In genomic region chr3:16904640-16905417, GRCh38 we compare ENCODE assay signal across 9 cellular contexts. TPM values are rescaled to one million over a fixed set of nuclear protein-coding genes. Genes with fewer than 3 reads are reported as not detected.
DNase-seq lines count a peak whose midpoint lies in the region; ATAC-seq and TF ChIP-seq lines count a peak whose summit lies in the region.
"Not testable (repeated sequence)": the region's sequence is repeated elsewhere in the genome, so short reads cannot be mapped to it uniquely, and the experiment has no call there.
"Had no signal": no experiment of that assay in that cellular context is flagged by ENCODE, and none has a peak within 500 bp of the region (broad histone marks: within the 10 kb centered on the region; RNA-seq: fewer than 3 reads in every experiment).

No MANE protein-coding gene starts in this region.

- not testable (repeated sequence) for H3K36me3 ChIP-seq in CD8-positive, alpha-beta T cell (ENCODE audit: insufficient read depth, low read length)

- H3K4me1 Mint-ChIP-seq in CD8-positive, alpha-beta T cell (ENCODE audit: low read depth), result peaks cover 89% of the 10 kb centered on the region
- peaks cover 62% of the 10 kb centered on the region for H3K4me1 Mint-ChIP-seq in T-helper 17 cell
- peaks cover 89% of the 10 kb centered on the region for H3K4me1 Mint-ChIP-seq in activated T-cell treated with anti-CD3 and anti-CD28 coated beads, Interleukin-2, amount 50 U/mL, for 4 hours (ENCODE audit: low read depth)
- H3K4me1 Mint-ChIP-seq in brain, result peaks cover 63% of the 10 kb centered on the region
- peaks cover 59 to 76% of the 10 kb centered on the region in 2 donors for H3K4me1 Mint-ChIP-seq in natural killer cell treated with Interleukin-12 subunit alpha and Interleukin-12 subunit beta and Interleukin-15 and Interleukin-18, amount 100 ng/mL, for 72 hours (ENCODE audit: low read depth in 2 of 2)
- peaks cover 74% of the 10 kb centered on the region for H3K4me1 Mint-ChIP-seq in stimulated activated memory B cell treated with anti-CD40 and anti-IgM and Interleukin-4, amounts not matched to agents 10 μg/mL and 1 μg/mL and 100 μg/mL, for 72 hours

- POLR2A ChIA-PET in CD8-positive, alpha-beta T cell (lab: Charles Lee), result interaction anchor here (0.8 kb wide), 1 partner anchor 185 kb away, joined by 4 read pairs; no protein-coding TSS in a partner anchor

- CTCF ChIA-PET in CD8-positive, alpha-beta T cell (lab: Charles Lee), result interaction anchor here (1.6 kb wide), 1 partner anchor 21 kb away, joined by 5 read pairs; the partner anchor contains the start of gene PLCL2

- not testable (repeated sequence) for H3K9me3 Mint-ChIP-seq in CD8-positive, alpha-beta T cell; activated T-cell treated with anti-CD3 and anti-CD28 coated beads, Interleukin-2, amount 50 U/mL, for 4 hours; brain; natural killer cell treated with Interleukin-12 subunit alpha and Interleukin-12 subunit beta and Interleukin-15 and Interleukin-18, amount 100 ng/mL, for 72 hours; stimulated activated memory B cell treated with anti-CD40 and anti-IgM and Interleukin-4, amounts not matched to agents 10 μg/mL and 1 μg/mL and 100 μg/mL, for 72 hours

- not testable (repeated sequence) for H3K9me3 ChIP-seq in CD8-positive, alpha-beta T cell (ENCODE audit: low read length); T-helper 17 cell (ENCODE audit: control insufficient read depth, low read length, poor library complexity, severe bottlenecking)

- not testable (repeated sequence) for TF ChIP-seq CTCF in CD8-positive, alpha-beta T cell (IDR thresholded peaks at IDR 0.05); brain (conservative IDR thresholded peaks at IDR 0.05)

- intact Hi-C loops in CD8-positive, alpha-beta T cell (cut with DNase I, micrococcal nuclease), result loop anchor here in 1 of 2 experiments (10.0 kb wide), 1 partner anchor 1840 kb away; no protein-coding TSS in a partner anchor

- H3K27me3 Mint-ChIP-seq in CD8-positive, alpha-beta T cell (ENCODE audit: low read depth); T-helper 17 cell; activated T-cell treated with anti-CD3 and anti-CD28 coated beads, Interleukin-2, amount 50 U/mL, for 4 hours (ENCODE audit: low read depth); brain; natural killer cell treated with Interleukin-12 subunit alpha and Interleukin-12 subunit beta and Interleukin-15 and Interleukin-18, amount 100 ng/mL, for 72 hours; stimulated activated memory B cell treated with anti-CD40 and anti-IgM and Interleukin-4, amounts not matched to agents 10 μg/mL and 1 μg/mL and 100 μg/mL, for 72 hours: not testable (repeated sequence)

- H3K27ac Mint-ChIP-seq in CD8-positive, alpha-beta T cell, result peak overlapping the region; percentile 89
- H3K27ac Mint-ChIP-seq in T-helper 17 cell (peak overlapping the region; percentile 96), brain (peak overlapping the region in 4 of 5 experiments; percentile 46 to 97 (median 84))
- H3K27ac Mint-ChIP-seq in natural killer cell treated with Interleukin-12 subunit alpha and Interleukin-12 subunit beta and Interleukin-15 and Interleukin-18, amount 100 ng/mL, for 72 hours, result peak overlapping the region; percentile 40 to 61
- H3K27ac Mint-ChIP-seq in stimulated activated memory B cell treated with anti-CD40 and anti-IgM and Interleukin-4, amounts not matched to agents 10 μg/mL and 1 μg/mL and 100 μg/mL, for 72 hours, result peak overlapping the region; percentile 99

- peak overlapping the region; percentile 40 for H3K4me3 Mint-ChIP-seq in CD8-positive, alpha-beta T cell
- H3K4me3 Mint-ChIP-seq in T-helper 17 cell (peak overlapping the region; percentile 39), brain (peak overlapping the region in 3 of 5 experiments; percentile 17 to 44 (median 36))
- H3K4me3 Mint-ChIP-seq in activated T-cell treated with anti-CD3 and anti-CD28 coated beads, Interleukin-2, amount 50 U/mL, for 4 hours; stimulated activated memory B cell treated with anti-CD40 and anti-IgM and Interleukin-4, amounts not matched to agents 10 μg/mL and 1 μg/mL and 100 μg/mL, for 72 hours: not testable (repeated sequence)
- peak overlapping the region; percentile 72 for H3K4me3 Mint-ChIP-seq in natural killer cell treated with Interleukin-12 subunit alpha and Interleukin-12 subunit beta and Interleukin-15 and Interleukin-18, amount 100 ng/mL, for 72 hours

- not testable (repeated sequence) for H3K36me3 Mint-ChIP-seq in CD8-positive, alpha-beta T cell; T-helper 17 cell (ENCODE audit: low read depth); activated T-cell treated with anti-CD3 and anti-CD28 coated beads, Interleukin-2, amount 50 U/mL, for 4 hours (ENCODE audit: insufficient read depth); brain; natural killer cell treated with Interleukin-12 subunit alpha and Interleukin-12 subunit beta and Interleukin-15 and Interleukin-18, amount 100 ng/mL, for 72 hours
- H3K36me3 Mint-ChIP-seq in stimulated activated memory B cell treated with anti-CD40 and anti-IgM and Interleukin-4, amounts not matched to agents 10 μg/mL and 1 μg/mL and 100 μg/mL, for 72 hours, result peaks cover 22% of the 10 kb centered on the region

- peaks cover 85% of the 10 kb centered on the region for H3K4me1 ChIP-seq in CD8-positive, alpha-beta T cell (ENCODE audit: insufficient read depth, low read length)

- not testable (repeated sequence) for H3K4me3 ChIP-seq in CD8-positive, alpha-beta T cell (ENCODE audit: low read depth, low read length)

- H3K27ac ChIP-seq in CD8-positive, alpha-beta T cell (ENCODE audit: low read depth, low read length), result not testable (repeated sequence)

- ATAC-seq in CD8-positive, alpha-beta T cell, result peak; percentile 64
- ATAC-seq in GM21717 (IDR thresholded peaks at IDR 0.05; ENCODE audit: unreplicated experiment) (peak; percentile 37), HG03439 (IDR thresholded peaks at IDR 0.05; ENCODE audit: unreplicated experiment) (peak; percentile 43), T-helper 17 cell (peak; percentile 81)
- peak; percentile 67 to 75 for ATAC-seq in activated T-cell treated with anti-CD3 and anti-CD28 coated beads, Interleukin-2, amount 50 U/mL, for 4 hours
- peak; percentile 70 to 89 for ATAC-seq in natural killer cell treated with Interleukin-12 subunit alpha and Interleukin-12 subunit beta and Interleukin-15 and Interleukin-18, amount 100 ng/mL, for 72 hours
- peak; percentile 75 for ATAC-seq in stimulated activated memory B cell treated with anti-CD40 and anti-IgM and Interleukin-4, amounts not matched to agents 10 μg/mL and 1 μg/mL and 100 μg/mL, for 72 hours

- H3K27me3 ChIP-seq in CD8-positive, alpha-beta T cell (ENCODE audit: insufficient read depth, low read length), result not testable (repeated sequence)

- peak in 2 of 7 experiments; percentile 34 to 52 for DNase-seq in CD8-positive, alpha-beta T cell
- DNase-seq in T-helper 17 cell, result not testable (repeated sequence)
- DNase-seq in activated T-cell treated with anti-CD3 and anti-CD28 coated beads, Interleukin-2, amount 50 U/mL, for 4 hours, result peak; percentile 36
- DNase-seq in natural killer cell treated with Interleukin-12 subunit alpha and Interleukin-12 subunit beta and Interleukin-15 and Interleukin-18, amount 100 ng/mL, for 72 hours (ENCODE audit: low spot score), result peak; percentile 77

RNA-seq across cellular contexts. Expression of gene PLCL2, which starts 20.1 kb away (rescaled TPM):
- 10 to 100 TPM; 33.1 to 35.8 TPM for total RNA-seq in CD8-positive, alpha-beta T cell
- total RNA-seq in T-helper 17 cell, result 10 to 100 TPM; 53.5 to 55.3 TPM
- 10 to 100 TPM; 12.6 to 14.2 (median 12.7) TPM for total RNA-seq in activated T-cell treated with anti-CD3 and anti-CD28 coated beads, Interleukin-2, amount 50 U/mL, for 4 hours
- 6.3 TPM for polyA plus RNA-seq in brain (ENCODE audit: insufficient read depth, low read depth, low replicate concordance)
- 10 to 100 TPM; 12.5 to 17.2 TPM for total RNA-seq in natural killer cell treated with Interleukin-12 subunit alpha and Interleukin-12 subunit beta and Interleukin-15 and Interleukin-18, amount 100 ng/mL, for 72 hours
- total RNA-seq: LHCN-M2 had no signal
